In genomic region chr11:94469416-94469815, GRCh38 we compare ENCODE assay signal across 12 cellular contexts. TPM values are rescaled to one million over a fixed set of nuclear protein-coding genes. Genes with fewer than 3 reads are reported as not detected.
A peak's percentile ranks its signal among the peaks of the same experiment; 100 is the strongest.
DNase-seq lines count a peak whose midpoint lies in the region; ATAC-seq and TF ChIP-seq lines count a peak whose summit lies in the region.
"Had no signal": no experiment of that assay in that cellular context is flagged by ENCODE, and none has a peak within 500 bp of the region (broad histone marks: within the 10 kb centered on the region; RNA-seq: fewer than 3 reads in every experiment).

No MANE protein-coding gene starts in this region.

- no peak overlapping the region for H3K4me3 Mint-ChIP-seq in activated CD4-positive, alpha-beta T cell treated with anti-CD3 and anti-CD28 coated beads, Interleukin-2, amount 10 ng/mL, durations not matched to agents 24 days and 14 days
- no peak overlapping the region for H3K4me3 Mint-ChIP-seq in naive thymus-derived CD4-positive, alpha-beta T cell
- H3K4me3 Mint-ChIP-seq in endothelial cell (ENCODE audit: unreplicated experiment) = no peak overlapping the region

- peak overlapping the region; percentile 54 for H3K27ac Mint-ChIP-seq in activated CD4-positive, alpha-beta T cell treated with anti-CD3 and anti-CD28 coated beads, Interleukin-2, amount 10 ng/mL, durations not matched to agents 24 days and 14 days
- H3K27ac Mint-ChIP-seq in naive thymus-derived CD4-positive, alpha-beta T cell = no peak overlapping the region
- no peak overlapping the region for H3K27ac Mint-ChIP-seq in endothelial cell (ENCODE audit: unreplicated experiment)

- no peak for DNase-seq in activated CD4-positive, alpha-beta T cell treated with anti-CD3 and anti-CD28 coated beads, Interleukin-2, amount 10 ng/mL, durations not matched to agents 24 days and 14 days
- no peak for DNase-seq in activated CD4-positive, alpha-beta T cell treated with anti-CD3 and anti-CD28 coated beads, Interleukin-2, amount 50 U/mL, for 1 hour
- DNase-seq in naive thymus-derived CD4-positive, alpha-beta T cell = no peak
- DNase-seq in endothelial cell (ENCODE audit: low spot score) = no peak
- DNase-seq in HuH-7 (ENCODE audit: low spot score) = no peak
- DNase-seq in DMS 273 treated with DMSO at 0.1 percent for 48 hours (lab: John Stamatoyannopoulos, UW) = no peak
- DNase-seq: NCI-H1694; Peyer's patch; stimulated activated CD8-positive, alpha-beta memory T cell treated with anti-CD3 and anti-CD28 coated beads, Interleukin-4, amount 100 ng/mL, for 48 hours had no signal

- intact Hi-C loops in activated CD4-positive, alpha-beta T cell treated with anti-CD3 and anti-CD28 coated beads, Interleukin-2, amount 10 ng/mL, durations not matched to agents 24 days and 14 days (cut with micrococcal nuclease) = no loop called here
- intact Hi-C loops in naive thymus-derived CD4-positive, alpha-beta T cell (cut with micrococcal nuclease) = no loop called here

- H3K4me1 ChIP-seq in naive thymus-derived CD4-positive, alpha-beta T cell (ENCODE audit: control insufficient read depth in 2 of 2, insufficient read depth in 2 of 2, low read length in 2 of 2) = no peaks in the 10 kb centered on the region
- H3K4me1 ChIP-seq: Peyer's patch had no signal

- peaks cover 15% of the 10 kb centered on the region for H3K4me1 Mint-ChIP-seq in activated CD4-positive, alpha-beta T cell treated with anti-CD3 and anti-CD28 coated beads, Interleukin-2, amount 10 ng/mL, durations not matched to agents 24 days and 14 days
- H3K4me1 Mint-ChIP-seq in naive thymus-derived CD4-positive, alpha-beta T cell = peaks cover 0 to 20% (median 11%) of the 10 kb centered on the region in 7 donors
- no peaks in the 10 kb centered on the region for H3K4me1 Mint-ChIP-seq in endothelial cell (ENCODE audit: unreplicated experiment)

- H3K27me3 Mint-ChIP-seq in activated CD4-positive, alpha-beta T cell treated with anti-CD3 and anti-CD28 coated beads, Interleukin-2, amount 10 ng/mL, durations not matched to agents 24 days and 14 days = no peaks in the 10 kb centered on the region
- H3K27me3 Mint-ChIP-seq in naive thymus-derived CD4-positive, alpha-beta T cell = no peaks in the 10 kb centered on the region
- peaks cover 2% of the 10 kb centered on the region for H3K27me3 Mint-ChIP-seq in endothelial cell (ENCODE audit: unreplicated experiment)

- H3K9me3 ChIP-seq in naive thymus-derived CD4-positive, alpha-beta T cell (ENCODE audit: control insufficient read depth in 2 of 3, low read length in 3 of 3) = no peaks in the 10 kb centered on the region
- H3K9me3 ChIP-seq: Peyer's patch had no signal

- peaks cover 51% of the 10 kb centered on the region for H3K36me3 Mint-ChIP-seq in activated CD4-positive, alpha-beta T cell treated with anti-CD3 and anti-CD28 coated beads, Interleukin-2, amount 10 ng/mL, durations not matched to agents 24 days and 14 days (ENCODE audit: low read depth)
- peaks cover 19 to 71% (median 51%) of the 10 kb centered on the region in 5 donors for H3K36me3 Mint-ChIP-seq in naive thymus-derived CD4-positive, alpha-beta T cell
- no peaks in the 10 kb centered on the region for H3K36me3 Mint-ChIP-seq in endothelial cell (ENCODE audit: low read depth, unreplicated experiment)

- no peaks in the 10 kb centered on the region for H3K27me3 ChIP-seq in naive thymus-derived CD4-positive, alpha-beta T cell (ENCODE audit: control insufficient read depth in 2 of 2, insufficient read depth in 2 of 2, low read length in 2 of 2)
- H3K27me3 ChIP-seq: Peyer's patch had no signal

- no peak overlapping the region for H3K4me3 ChIP-seq in naive thymus-derived CD4-positive, alpha-beta T cell (ENCODE audit: low read length)
- H3K4me3 ChIP-seq: Peyer's patch had no signal

- no peak overlapping the region for H3K27ac ChIP-seq in naive thymus-derived CD4-positive, alpha-beta T cell (ENCODE audit: low read depth, low read length)
- H3K27ac ChIP-seq: Peyer's patch, VCaP had no signal

- H3K9me3 Mint-ChIP-seq in activated CD4-positive, alpha-beta T cell treated with anti-CD3 and anti-CD28 coated beads, Interleukin-2, amount 10 ng/mL, durations not matched to agents 24 days and 14 days = no peaks in the 10 kb centered on the region
- no peaks in the 10 kb centered on the region for H3K9me3 Mint-ChIP-seq in naive thymus-derived CD4-positive, alpha-beta T cell
- no peaks in the 10 kb centered on the region for H3K9me3 Mint-ChIP-seq in endothelial cell (ENCODE audit: unreplicated experiment)

- CTCF ChIA-PET in naive thymus-derived CD4-positive, alpha-beta T cell (lab: Charles Lee) = no interaction called here

- no peak for TF ChIP-seq CTCF in endothelial cell (IDR thresholded peaks at IDR 0.05; ENCODE audit: unreplicated experiment)

- ATAC-seq in GM21619 (IDR thresholded peaks at IDR 0.05; ENCODE audit: unreplicated experiment) (peak; percentile 84), HG03139 (IDR thresholded peaks at IDR 0.05; ENCODE audit: unreplicated experiment) (peak; percentile 76)
- ATAC-seq in naive thymus-derived CD4-positive, alpha-beta T cell = peak; percentile 29

- H3K36me3 ChIP-seq in naive thymus-derived CD4-positive, alpha-beta T cell (ENCODE audit: control insufficient read depth in 2 of 3, insufficient read depth in 3 of 3, low read length in 3 of 3) = peaks cover 0 to 39% (median 5%) of the 10 kb centered on the region in 3 experiments

- POLR2A ChIA-PET in naive thymus-derived CD4-positive, alpha-beta T cell (lab: Charles Lee) = no interaction called here

RNA-seq across cellular contexts. Expression of gene MRE11, which starts 24.2 kb away (rescaled TPM):
- 45.4 and 46.5 TPM in 2 replicates for total RNA-seq in activated CD4-positive, alpha-beta T cell treated with anti-CD3 and anti-CD28 coated beads, Interleukin-2, amount 10 ng/mL, durations not matched to agents 24 days and 14 days
- 10 to 100 TPM; 19.0 to 45.5 (median 40.1) TPM for total RNA-seq in naive thymus-derived CD4-positive, alpha-beta T cell
- 10 to 100 TPM; 11.8 to 15.6 TPM for polyA plus RNA-seq in naive thymus-derived CD4-positive, alpha-beta T cell
- total RNA-seq in endothelial cell (ENCODE audit: unreplicated experiment) = 17.1 TPM

RNA-seq across cellular contexts. Expression of gene ANKRD49, which starts 24.4 kb away (rescaled TPM):
- 18.4 and 22.6 TPM in 2 replicates for total RNA-seq in activated CD4-positive, alpha-beta T cell treated with anti-CD3 and anti-CD28 coated beads, Interleukin-2, amount 10 ng/mL, durations not matched to agents 24 days and 14 days
- total RNA-seq in naive thymus-derived CD4-positive, alpha-beta T cell = 10 to 100 TPM; 25.6 to 64.4 (median 44.5) TPM
- polyA plus RNA-seq in naive thymus-derived CD4-positive, alpha-beta T cell = 10 to 100 TPM; 17.1 to 32.7 TPM
- 8.1 TPM for total RNA-seq in endothelial cell (ENCODE audit: unreplicated experiment)

RNA-seq across cellular contexts. Expression of gene C11orf97, which starts 42.8 kb away (rescaled TPM):
- not detected in 2 replicates for total RNA-seq in activated CD4-positive, alpha-beta T cell treated with anti-CD3 and anti-CD28 coated beads, Interleukin-2, amount 10 ng/mL, durations not matched to agents 24 days and 14 days
- not detected for total RNA-seq in naive thymus-derived CD4-positive, alpha-beta T cell
- not detected for polyA plus RNA-seq in naive thymus-derived CD4-positive, alpha-beta T cell
- not detected for total RNA-seq in endothelial cell (ENCODE audit: unreplicated experiment)
- total RNA-seq: Peyer's patch had no signal

Comparison
In these comparisons a context has a peak if more than half of its experiments do, and no peak if none do; other contexts are left out.
1. ATAC-seq: peak in every context shown above with its lines; median percentile 84 in GM21619; 76 in HG03139; 29 in naive thymus-derived CD4-positive, alpha-beta T cell.